Comparison of ENCODE assay signal across 1 cellular context in the genomic region with DNA sequence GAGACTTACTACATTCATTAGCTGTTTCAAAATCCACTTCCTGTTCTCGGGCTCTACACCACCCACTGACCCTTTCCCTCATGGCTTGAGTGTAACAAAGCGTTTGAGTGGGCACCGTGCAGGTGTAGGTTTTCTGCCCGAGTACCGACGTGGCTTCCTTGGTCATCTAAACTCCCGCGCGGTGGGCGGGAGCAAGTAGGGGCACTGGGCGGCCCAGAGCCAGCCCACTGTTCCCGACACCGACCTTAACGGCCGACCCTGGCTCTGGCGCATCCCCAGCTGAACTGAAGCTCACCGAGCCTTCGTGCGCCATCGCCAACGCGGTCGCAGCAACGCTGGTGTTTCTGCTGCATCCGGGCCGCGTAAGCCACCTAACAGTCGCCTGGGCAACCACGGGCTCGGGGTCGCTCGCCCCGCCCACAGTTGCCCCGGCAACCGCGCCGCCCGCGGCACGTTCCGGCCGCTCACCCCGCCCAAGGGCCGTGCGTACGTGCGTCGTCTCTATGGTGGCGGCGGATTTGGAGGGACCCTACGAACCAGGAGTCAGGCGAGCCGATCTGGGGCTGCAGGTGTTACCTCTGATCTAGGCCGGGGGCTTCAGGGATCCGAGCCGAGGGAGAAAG.
A peak's percentile ranks its signal among the peaks of the same experiment; 100 is the strongest.
TF ChIP-seq lines count a peak whose summit lies in the region.

Gene C2orf81, minus strand, starts transcription at position 372 of the 623 bp plus-strand sequence. Its CDS starts 59 bp downstream, at position 313.
Gene WDR54, plus strand, starts transcription at position 483 of the 623 bp plus-strand sequence. CDS start 424 bp downstream, outside the sequence.

TF ChIP-seq in GM12878, 131 proteins besides CTCF, POLR2A, EP300 and RAD21 (continued from another document and continues in another):
- peak; percentile 66 for TF ChIP-seq NR2F1 (conservative IDR thresholded peaks at IDR 0.05)
- TF ChIP-seq POU2F2 (IDR thresholded peaks at IDR 0.05; ENCODE audit: borderline replicate concordance, low read depth, low read length): peak; percentile 83; the same call in 2 of the 3 replicates
- TF ChIP-seq CBFB (IDR thresholded peaks at IDR 0.05; ENCODE audit: low read depth): peak; percentile 64; the same call in 1 of the 2 replicates
- peak; percentile 62 for TF ChIP-seq SP1 (IDR thresholded peaks at IDR 0.05; ENCODE audit: low read depth, low read length)
- no peak for TF ChIP-seq MYC (IDR thresholded peaks at IDR 0.05; ENCODE audit: insufficient read depth, insufficient read length, insufficient replicate concordance, low read length, severe bottlenecking)
- no peak for TF ChIP-seq SRF (IDR thresholded peaks at IDR 0.05; ENCODE audit: low read depth in 2 of 2, low read length in 2 of 2)
- no peak for TF ChIP-seq EED (IDR thresholded peaks at IDR 0.05; ENCODE audit: low read depth)
- no peak for TF ChIP-seq SMC3 (IDR thresholded peaks at IDR 0.05; ENCODE audit: borderline replicate concordance, low read length)
- TF ChIP-seq TCF7 (IDR thresholded peaks at IDR 0.05; ENCODE audit: borderline replicate concordance): no peak
- TF ChIP-seq RAD51 (IDR thresholded peaks at IDR 0.05): no peak
- TF ChIP-seq MXI1 (IDR thresholded peaks at IDR 0.05; ENCODE audit: low read depth, low read length): peak; percentile 100
- TF ChIP-seq ESRRA (IDR thresholded peaks at IDR 0.05; ENCODE audit: low read length): peak; percentile 68; the same call in 1 of the 2 replicates
- TF ChIP-seq GABPA (IDR thresholded peaks at IDR 0.05; ENCODE audit: low read depth): no peak
- TF ChIP-seq, protein P1, sequence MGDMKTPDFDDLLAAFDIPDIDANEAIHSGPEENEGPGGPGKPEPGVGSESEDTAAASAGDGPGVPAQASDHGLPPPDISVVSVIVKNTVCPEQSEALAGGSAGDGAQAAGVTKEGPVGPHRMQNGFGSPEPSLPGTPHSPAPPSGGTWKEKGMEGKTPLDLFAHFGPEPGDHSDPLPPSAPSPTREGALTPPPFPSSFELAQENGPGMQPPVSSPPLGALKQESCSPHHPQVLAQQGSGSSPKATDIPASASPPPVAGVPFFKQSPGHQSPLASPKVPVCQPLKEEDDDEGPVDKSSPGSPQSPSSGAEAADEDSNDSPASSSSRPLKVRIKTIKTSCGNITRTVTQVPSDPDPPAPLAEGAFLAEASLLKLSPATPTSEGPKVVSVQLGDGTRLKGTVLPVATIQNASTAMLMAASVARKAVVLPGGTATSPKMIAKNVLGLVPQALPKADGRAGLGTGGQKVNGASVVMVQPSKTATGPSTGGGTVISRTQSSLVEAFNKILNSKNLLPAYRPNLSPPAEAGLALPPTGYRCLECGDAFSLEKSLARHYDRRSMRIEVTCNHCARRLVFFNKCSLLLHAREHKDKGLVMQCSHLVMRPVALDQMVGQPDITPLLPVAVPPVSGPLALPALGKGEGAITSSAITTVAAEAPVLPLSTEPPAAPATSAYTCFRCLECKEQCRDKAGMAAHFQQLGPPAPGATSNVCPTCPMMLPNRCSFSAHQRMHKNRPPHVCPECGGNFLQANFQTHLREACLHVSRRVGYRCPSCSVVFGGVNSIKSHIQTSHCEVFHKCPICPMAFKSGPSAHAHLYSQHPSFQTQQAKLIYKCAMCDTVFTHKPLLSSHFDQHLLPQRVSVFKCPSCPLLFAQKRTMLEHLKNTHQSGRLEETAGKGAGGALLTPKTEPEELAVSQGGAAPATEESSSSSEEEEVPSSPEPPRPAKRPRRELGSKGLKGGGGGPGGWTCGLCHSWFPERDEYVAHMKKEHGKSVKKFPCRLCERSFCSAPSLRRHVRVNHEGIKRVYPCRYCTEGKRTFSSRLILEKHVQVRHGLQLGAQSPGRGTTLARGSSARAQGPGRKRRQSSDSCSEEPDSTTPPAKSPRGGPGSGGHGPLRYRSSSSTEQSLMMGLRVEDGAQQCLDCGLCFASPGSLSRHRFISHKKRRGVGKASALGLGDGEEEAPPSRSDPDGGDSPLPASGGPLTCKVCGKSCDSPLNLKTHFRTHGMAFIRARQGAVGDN (IDR thresholded peaks at IDR 0.05): peak; percentile 93
- TF ChIP-seq DPF2 (IDR thresholded peaks at IDR 0.05): peak; percentile 69
- no peak for TF ChIP-seq CHD1 (IDR thresholded peaks at IDR 0.05; ENCODE audit: low read depth, low read length)
- TF ChIP-seq STAT3 (IDR thresholded peaks at IDR 0.05; ENCODE audit: low read depth, low read length): no peak
- peak; percentile 54; the same call in 1 of the 2 replicates for TF ChIP-seq IKZF1 (conservative IDR thresholded peaks at IDR 0.05)
- TF ChIP-seq ATF3 (IDR thresholded peaks at IDR 0.05; ENCODE audit: borderline replicate concordance, extremely low read depth, low read depth, low read length): no peak
- TF ChIP-seq, protein P2, sequence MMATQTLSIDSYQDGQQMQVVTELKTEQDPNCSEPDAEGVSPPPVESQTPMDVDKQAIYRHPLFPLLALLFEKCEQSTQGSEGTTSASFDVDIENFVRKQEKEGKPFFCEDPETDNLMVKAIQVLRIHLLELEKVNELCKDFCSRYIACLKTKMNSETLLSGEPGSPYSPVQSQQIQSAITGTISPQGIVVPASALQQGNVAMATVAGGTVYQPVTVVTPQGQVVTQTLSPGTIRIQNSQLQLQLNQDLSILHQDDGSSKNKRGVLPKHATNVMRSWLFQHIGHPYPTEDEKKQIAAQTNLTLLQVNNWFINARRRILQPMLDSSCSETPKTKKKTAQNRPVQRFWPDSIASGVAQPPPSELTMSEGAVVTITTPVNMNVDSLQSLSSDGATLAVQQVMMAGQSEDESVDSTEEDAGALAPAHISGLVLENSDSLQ (IDR thresholded peaks at IDR 0.05): peak; percentile 62
- peak; percentile 89 for TF ChIP-seq KLF5 (IDR thresholded peaks at IDR 0.05; ENCODE audit: partially characterized antibody)
- TF ChIP-seq, protein P3, sequence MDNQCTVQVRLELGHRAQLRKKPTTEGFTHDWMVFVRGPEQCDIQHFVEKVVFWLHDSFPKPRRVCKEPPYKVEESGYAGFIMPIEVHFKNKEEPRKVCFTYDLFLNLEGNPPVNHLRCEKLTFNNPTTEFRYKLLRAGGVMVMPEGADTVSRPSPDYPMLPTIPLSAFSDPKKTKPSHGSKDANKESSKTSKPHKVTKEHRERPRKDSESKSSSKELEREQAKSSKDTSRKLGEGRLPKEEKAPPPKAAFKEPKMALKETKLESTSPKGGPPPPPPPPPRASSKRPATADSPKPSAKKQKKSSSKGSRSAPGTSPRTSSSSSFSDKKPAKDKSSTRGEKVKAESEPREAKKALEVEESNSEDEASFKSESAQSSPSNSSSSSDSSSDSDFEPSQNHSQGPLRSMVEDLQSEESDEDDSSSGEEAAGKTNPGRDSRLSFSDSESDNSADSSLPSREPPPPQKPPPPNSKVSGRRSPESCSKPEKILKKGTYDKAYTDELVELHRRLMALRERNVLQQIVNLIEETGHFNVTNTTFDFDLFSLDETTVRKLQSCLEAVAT (IDR thresholded peaks at IDR 0.05): no peak
- TF ChIP-seq, protein P4, sequence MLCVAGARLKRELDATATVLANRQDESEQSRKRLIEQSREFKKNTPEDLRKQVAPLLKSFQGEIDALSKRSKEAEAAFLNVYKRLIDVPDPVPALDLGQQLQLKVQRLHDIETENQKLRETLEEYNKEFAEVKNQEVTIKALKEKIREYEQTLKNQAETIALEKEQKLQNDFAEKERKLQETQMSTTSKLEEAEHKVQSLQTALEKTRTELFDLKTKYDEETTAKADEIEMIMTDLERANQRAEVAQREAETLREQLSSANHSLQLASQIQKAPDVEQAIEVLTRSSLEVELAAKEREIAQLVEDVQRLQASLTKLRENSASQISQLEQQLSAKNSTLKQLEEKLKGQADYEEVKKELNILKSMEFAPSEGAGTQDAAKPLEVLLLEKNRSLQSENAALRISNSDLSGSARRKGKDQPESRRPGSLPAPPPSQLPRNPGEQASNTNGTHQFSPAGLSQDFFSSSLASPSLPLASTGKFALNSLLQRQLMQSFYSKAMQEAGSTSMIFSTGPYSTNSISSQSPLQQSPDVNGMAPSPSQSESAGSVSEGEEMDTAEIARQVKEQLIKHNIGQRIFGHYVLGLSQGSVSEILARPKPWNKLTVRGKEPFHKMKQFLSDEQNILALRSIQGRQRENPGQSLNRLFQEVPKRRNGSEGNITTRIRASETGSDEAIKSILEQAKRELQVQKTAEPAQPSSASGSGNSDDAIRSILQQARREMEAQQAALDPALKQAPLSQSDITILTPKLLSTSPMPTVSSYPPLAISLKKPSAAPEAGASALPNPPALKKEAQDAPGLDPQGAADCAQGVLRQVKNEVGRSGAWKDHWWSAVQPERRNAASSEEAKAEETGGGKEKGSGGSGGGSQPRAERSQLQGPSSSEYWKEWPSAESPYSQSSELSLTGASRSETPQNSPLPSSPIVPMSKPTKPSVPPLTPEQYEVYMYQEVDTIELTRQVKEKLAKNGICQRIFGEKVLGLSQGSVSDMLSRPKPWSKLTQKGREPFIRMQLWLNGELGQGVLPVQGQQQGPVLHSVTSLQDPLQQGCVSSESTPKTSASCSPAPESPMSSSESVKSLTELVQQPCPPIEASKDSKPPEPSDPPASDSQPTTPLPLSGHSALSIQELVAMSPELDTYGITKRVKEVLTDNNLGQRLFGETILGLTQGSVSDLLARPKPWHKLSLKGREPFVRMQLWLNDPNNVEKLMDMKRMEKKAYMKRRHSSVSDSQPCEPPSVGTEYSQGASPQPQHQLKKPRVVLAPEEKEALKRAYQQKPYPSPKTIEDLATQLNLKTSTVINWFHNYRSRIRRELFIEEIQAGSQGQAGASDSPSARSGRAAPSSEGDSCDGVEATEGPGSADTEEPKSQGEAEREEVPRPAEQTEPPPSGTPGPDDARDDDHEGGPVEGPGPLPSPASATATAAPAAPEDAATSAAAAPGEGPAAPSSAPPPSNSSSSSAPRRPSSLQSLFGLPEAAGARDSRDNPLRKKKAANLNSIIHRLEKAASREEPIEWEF (IDR thresholded peaks at IDR 0.05; ENCODE audit: insufficient replicate concordance, low read depth, low read length): no peak
- peak; percentile 71; the same call in 1 of the 2 replicates for TF ChIP-seq SMARCA5 (IDR thresholded peaks at IDR 0.05)
- TF ChIP-seq RELB (IDR thresholded peaks at IDR 0.05; ENCODE audit: low read depth): no peak
- TF ChIP-seq HDGF (IDR thresholded peaks at IDR 0.05): 0 out of 2 replicates have a peak, but pooled peaks have one; percentile 55
- TF ChIP-seq NFYA (IDR thresholded peaks at IDR 0.05; ENCODE audit: borderline replicate concordance, low read depth, low read length): no peak
- TF ChIP-seq NRF1 (conservative IDR thresholded peaks at IDR 0.05; ENCODE audit: low read depth, low read length): no peak
- TF ChIP-seq MEF2B (IDR thresholded peaks at IDR 0.05; ENCODE audit: partially characterized antibody, poor library complexity, severe bottlenecking): peak; percentile 81
- TF ChIP-seq PML (IDR thresholded peaks at IDR 0.05; ENCODE audit: low read length): peak; percentile 86
- no peak for TF ChIP-seq ZBED1 (IDR thresholded peaks at IDR 0.05; ENCODE audit: borderline replicate concordance)
- no peak for TF ChIP-seq BCL11A (IDR thresholded peaks at IDR 0.05; ENCODE audit: low read depth, low read length)
- TF ChIP-seq LARP7 (IDR thresholded peaks at IDR 0.05): peak; percentile 90
- no peak for TF ChIP-seq ZNF384 (IDR thresholded peaks at IDR 0.05; ENCODE audit: borderline replicate concordance, low read depth, low read length)
- peak; percentile 59; the same call in 1 of the 2 replicates for TF ChIP-seq CHD2 (IDR thresholded peaks at IDR 0.05; ENCODE audit: borderline replicate concordance, low read depth, low read length)
- TF ChIP-seq, protein P5, sequence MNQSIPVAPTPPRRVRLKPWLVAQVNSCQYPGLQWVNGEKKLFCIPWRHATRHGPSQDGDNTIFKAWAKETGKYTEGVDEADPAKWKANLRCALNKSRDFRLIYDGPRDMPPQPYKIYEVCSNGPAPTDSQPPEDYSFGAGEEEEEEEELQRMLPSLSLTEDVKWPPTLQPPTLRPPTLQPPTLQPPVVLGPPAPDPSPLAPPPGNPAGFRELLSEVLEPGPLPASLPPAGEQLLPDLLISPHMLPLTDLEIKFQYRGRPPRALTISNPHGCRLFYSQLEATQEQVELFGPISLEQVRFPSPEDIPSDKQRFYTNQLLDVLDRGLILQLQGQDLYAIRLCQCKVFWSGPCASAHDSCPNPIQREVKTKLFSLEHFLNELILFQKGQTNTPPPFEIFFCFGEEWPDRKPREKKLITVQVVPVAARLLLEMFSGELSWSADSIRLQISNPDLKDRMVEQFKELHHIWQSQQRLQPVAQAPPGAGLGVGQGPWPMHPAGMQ (IDR thresholded peaks at IDR 0.05; ENCODE audit: borderline replicate concordance): no peak
- no peak for TF ChIP-seq SUPT20H (IDR thresholded peaks at IDR 0.05; ENCODE audit: borderline replicate concordance, control insufficient read depth, low read depth, low read length)
- no peak for TF ChIP-seq MTA3 (IDR thresholded peaks at IDR 0.05; ENCODE audit: borderline replicate concordance, low read length)
- peak; percentile 68 for TF ChIP-seq RELA (IDR thresholded peaks at IDR 0.05; ENCODE audit: borderline replicate concordance, partially characterized antibody)
- TF ChIP-seq ZSCAN29 (IDR thresholded peaks at IDR 0.05): peak; percentile 22; the same call in 1 of the 2 replicates
- TF ChIP-seq SUZ12 (IDR thresholded peaks at IDR 0.05; ENCODE audit: unreplicated experiment): no peak
- TF ChIP-seq, protein P6, sequence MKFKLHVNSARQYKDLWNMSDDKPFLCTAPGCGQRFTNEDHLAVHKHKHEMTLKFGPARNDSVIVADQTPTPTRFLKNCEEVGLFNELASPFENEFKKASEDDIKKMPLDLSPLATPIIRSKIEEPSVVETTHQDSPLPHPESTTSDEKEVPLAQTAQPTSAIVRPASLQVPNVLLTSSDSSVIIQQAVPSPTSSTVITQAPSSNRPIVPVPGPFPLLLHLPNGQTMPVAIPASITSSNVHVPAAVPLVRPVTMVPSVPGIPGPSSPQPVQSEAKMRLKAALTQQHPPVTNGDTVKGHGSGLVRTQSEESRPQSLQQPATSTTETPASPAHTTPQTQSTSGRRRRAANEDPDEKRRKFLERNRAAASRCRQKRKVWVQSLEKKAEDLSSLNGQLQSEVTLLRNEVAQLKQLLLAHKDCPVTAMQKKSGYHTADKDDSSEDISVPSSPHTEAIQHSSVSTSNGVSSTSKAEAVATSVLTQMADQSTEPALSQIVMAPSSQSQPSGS (IDR thresholded peaks at IDR 0.05; ENCODE audit: low read length): no peak
- TF ChIP-seq POLR2AphosphoS5 (IDR thresholded peaks at IDR 0.05; ENCODE audit: low read length): peak; percentile 93
- TF ChIP-seq YBX1 (IDR thresholded peaks at IDR 0.05): no peak
